10 cellular contexts compared by ENCODE assay signal in the genomic region with DNA sequence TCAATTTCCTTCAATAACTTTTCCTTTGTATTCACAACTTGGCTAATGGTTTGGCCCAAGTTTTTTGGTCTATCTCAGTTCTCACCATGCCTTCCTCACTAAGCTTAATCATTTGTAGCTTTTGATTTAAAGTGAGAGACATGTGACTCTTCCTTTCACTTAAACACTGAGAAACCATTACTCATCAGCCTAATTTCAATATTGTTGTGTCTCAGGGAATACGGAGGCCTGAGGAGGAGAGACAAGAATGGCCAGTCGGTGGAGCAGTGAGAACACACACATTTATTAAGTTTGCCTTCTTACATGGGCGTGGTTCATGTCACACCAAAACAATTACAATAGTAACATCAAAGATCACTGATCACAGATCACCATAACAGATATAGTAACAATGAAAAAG. TPM values are rescaled to one million over a fixed set of nuclear protein-coding genes. Genes with fewer than 3 reads are reported as not detected.
DNase-seq lines count a peak whose midpoint lies in the region; ATAC-seq and TF ChIP-seq lines count a peak whose summit lies in the region.
"Had no signal": no experiment of that assay in that cellular context is flagged by ENCODE, and none has a peak within 500 bp of the region (broad histone marks: within the 10 kb centered on the region; RNA-seq: fewer than 3 reads in every experiment).

No MANE protein-coding gene starts in this region.

- in situ Hi-C loops in astrocyte of the spinal cord (cut with HindIII; ENCODE audit: low sequenced_read_pairs) = no loop called here

- peak; percentile 8 for TF ChIP-seq CTCF in astrocyte of the spinal cord (IDR thresholded peaks at IDR 0.05; ENCODE audit: low read depth, low read length)
- TF ChIP-seq CTCF in Calu3 (IDR thresholded peaks at IDR 0.05; ENCODE audit: unreplicated experiment) = no peak

- H3K4me3 Mint-ChIP-seq in stimulated activated naive B cell treated with anti-CD40 and anti-IgM and Interleukin-4, amounts not matched to agents 10 μg/mL and 1 μg/mL and 100 μg/mL, for 72 hours = no peak overlapping the region
- no peak overlapping the region for H3K4me3 Mint-ChIP-seq in Calu3 (ENCODE audit: low read depth, unreplicated experiment)

- H3K36me3 Mint-ChIP-seq in stimulated activated naive B cell treated with anti-CD40 and anti-IgM and Interleukin-4, amounts not matched to agents 10 μg/mL and 1 μg/mL and 100 μg/mL, for 72 hours = peaks cover 9 to 24% of the 10 kb centered on the region in 2 donors
- no peaks in the 10 kb centered on the region for H3K36me3 Mint-ChIP-seq in Calu3 (ENCODE audit: insufficient read depth, unreplicated experiment)

- H3K4me1 Mint-ChIP-seq in stimulated activated naive B cell treated with anti-CD40 and anti-IgM and Interleukin-4, amounts not matched to agents 10 μg/mL and 1 μg/mL and 100 μg/mL, for 72 hours = peaks cover 11 to 18% of the 10 kb centered on the region in 2 donors
- peaks cover 8% of the 10 kb centered on the region for H3K4me1 Mint-ChIP-seq in Calu3 (ENCODE audit: low read depth, unreplicated experiment)

- DNase-seq in activated T-cell treated with anti-CD3 and anti-CD28 coated beads for 48 hours (ENCODE audit: low read depth) (peak; percentile 14), activated T-cell treated with anti-CD3 and anti-CD28 coated beads for 4 hours (no peak), astrocyte of the spinal cord (ENCODE audit: low read depth, low spot score) (no peak), NCI-H226 (no peak), OCI-M2 (lab: John Stamatoyannopoulos, UW; ENCODE audit: unreplicated experiment) (no peak), Calu3 (no peak)
- no peak for DNase-seq in stimulated activated naive B cell treated with anti-CD40 and anti-IgM and Interleukin-4, amounts not matched to agents 10 μg/mL and 1 μg/mL and 100 μg/mL, for 72 hours
- DNase-seq: small intestine had no signal

- intact Hi-C loops in Calu3 (cut with micrococcal nuclease; ENCODE audit: unreplicated experiment) = no loop called here

- no TSS peak for BruUV-seq in Calu3 (replicated peaks; lab: Mats Ljungman, UMichigan)

- peaks cover 10 to 11% of the 10 kb centered on the region in 2 donors for H3K9me3 Mint-ChIP-seq in stimulated activated naive B cell treated with anti-CD40 and anti-IgM and Interleukin-4, amounts not matched to agents 10 μg/mL and 1 μg/mL and 100 μg/mL, for 72 hours
- H3K9me3 Mint-ChIP-seq in Calu3 (ENCODE audit: low read depth, unreplicated experiment) = no peaks in the 10 kb centered on the region

- no peak overlapping the region for H3K4me3 ChIP-seq in astrocyte of the spinal cord (ENCODE audit: low read depth, low read length)

- ATAC-seq in HG03457 (IDR thresholded peaks at IDR 0.05; ENCODE audit: unreplicated experiment) = peak; percentile 78
- peak; percentile 57 to 86 for ATAC-seq in stimulated activated naive B cell treated with anti-CD40 and anti-IgM and Interleukin-4, amounts not matched to agents 10 μg/mL and 1 μg/mL and 100 μg/mL, for 72 hours (replicated peaks)
- ATAC-seq: SK-N-SH treated with all-trans-retinoic acid at 6 μM for 48 hours had no signal

- peak overlapping the region; percentile 20 for H3K27ac Mint-ChIP-seq in stimulated activated naive B cell treated with anti-CD40 and anti-IgM and Interleukin-4, amounts not matched to agents 10 μg/mL and 1 μg/mL and 100 μg/mL, for 72 hours
- H3K27ac Mint-ChIP-seq in Calu3 (ENCODE audit: unreplicated experiment) = no peak overlapping the region

- CTCF ChIA-PET in Calu3 (lab: Charles Lee) = no interaction called here

- H3K27me3 Mint-ChIP-seq in stimulated activated naive B cell treated with anti-CD40 and anti-IgM and Interleukin-4, amounts not matched to agents 10 μg/mL and 1 μg/mL and 100 μg/mL, for 72 hours = no peaks in the 10 kb centered on the region
- H3K27me3 Mint-ChIP-seq in Calu3 (ENCODE audit: unreplicated experiment) = no peaks in the 10 kb centered on the region

RNA-seq across cellular contexts. Expression of a gene that starts 56.7 kb away (rescaled TPM):
- total RNA-seq in Calu3 (2022) = 4.4 and 4.8 TPM in 2 replicates
